ENCODE assay signal across 8 cellular contexts in the genomic region with DNA sequence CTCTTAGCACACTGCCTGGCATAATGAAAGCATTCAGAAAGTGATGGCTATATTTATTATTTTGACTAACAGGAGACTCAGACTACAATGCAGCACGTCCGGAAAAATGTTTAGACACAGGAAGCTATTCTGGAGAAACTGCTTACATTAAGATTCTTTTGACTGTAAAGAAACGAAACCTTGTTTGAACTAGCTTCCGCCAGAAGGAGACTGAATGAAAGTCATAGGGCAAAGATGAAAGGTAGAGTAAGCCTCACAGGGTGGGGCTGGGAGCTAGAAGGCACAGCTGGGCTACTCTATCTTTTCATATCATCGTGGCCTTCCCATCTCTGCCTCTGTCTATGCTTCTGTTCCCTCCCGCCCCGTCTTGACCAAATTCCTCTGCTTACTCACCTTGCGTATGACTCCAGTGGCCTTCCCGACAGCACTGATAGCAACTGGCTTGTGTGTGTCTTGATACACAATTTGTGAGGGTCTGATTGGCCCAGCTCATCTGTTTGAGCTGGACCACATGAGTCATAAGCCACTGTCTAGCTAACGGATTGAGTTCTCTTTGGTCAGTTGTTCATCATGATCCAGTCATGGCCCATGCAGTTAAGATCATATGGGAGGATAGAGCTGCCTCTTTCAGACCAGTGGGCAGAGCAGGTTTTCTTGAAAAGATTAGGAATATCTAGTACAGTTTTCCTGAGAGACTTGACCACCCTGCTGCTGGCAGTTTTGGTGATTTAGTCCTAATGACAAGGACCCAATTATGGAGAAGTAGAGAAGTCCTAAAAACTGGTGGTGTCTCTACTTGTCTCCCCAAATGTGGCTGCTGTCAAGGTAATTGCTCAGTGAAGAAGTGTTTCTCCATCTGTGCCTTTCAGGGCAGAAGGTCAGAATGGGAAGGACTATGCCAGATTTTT.
DNase-seq lines count a peak whose midpoint lies in the region; ATAC-seq and TF ChIP-seq lines count a peak whose summit lies in the region.

No MANE protein-coding gene starts in this region.

- CTCF ChIA-PET in HCT116 (lab: Charles Lee): interaction anchor here (0.7 to 1.3 kb wide), 2 partner anchors 137 to 140 kb away, joined by 3 to 4 read pairs; no protein-coding TSS in a partner anchor
- CTCF ChIA-PET in activated CD4-positive, alpha-beta T cell treated with anti-CD3 and anti-CD28 coated beads for 36 hours (lab: Charles Lee): interaction anchor here (0.6 to 1.3 kb wide), 7 partner anchors 11 to 232 kb away, joined by 3 to 4 read pairs (median 3); no protein-coding TSS in a partner anchor

- peak overlapping the region; percentile 57 for H3K4me3 Mint-ChIP-seq in activated CD4-positive, alpha-beta T cell treated with anti-CD3 and anti-CD28 coated beads for 36 hours

- TSS peak; percentile 87 for BruUV-seq in HCT116 (replicated peaks; lab: Mats Ljungman, UMichigan)

- H3K9me3 Mint-ChIP-seq in activated CD4-positive, alpha-beta T cell treated with anti-CD3 and anti-CD28 coated beads for 36 hours (ENCODE audit: low read depth): peaks cover 1% of the 10 kb centered on the region

- H3K27ac ChIP-seq in HCT116 (ENCODE audit: low read depth, low read length): peak overlapping the region; percentile 48
- H3K27ac ChIP-seq in gastrocnemius medialis: peak overlapping the region in 3 of 4 donors; percentile 13 to 37 (median 28)

- TF ChIP-seq CTCF in HCT116 (IDR thresholded peaks at IDR 0.05 in 2 of 3, conservative IDR thresholded peaks at IDR 0.05 in 1 of 3; ENCODE audit: borderline replicate concordance in 1 of 3, insufficient read depth in 1 of 3, low read depth in 2 of 3, low read length in 2 of 3) (no peak), epithelial cell of esophagus (IDR thresholded peaks at IDR 0.05; ENCODE audit: insufficient read depth, low read depth, low read length, missing control alignments) (no peak), gastrocnemius medialis (IDR thresholded peaks at IDR 0.05 in 4 of 5, conservative IDR thresholded peaks at IDR 0.05 in 1 of 5) (no peak)

- DNase-seq in HCT116 (ENCODE audit: low read depth, low spot score) (peak; percentile 91), epithelial cell of esophagus (ENCODE audit: low read depth) (peak; percentile 92), gastrocnemius medialis (no peak), DMS79 treated with DMSO at 0.1 percent for 48 hours (lab: John Stamatoyannopoulos, UW) (no peak), G401 (ENCODE audit: low spot score) (no peak), head of caudate nucleus (no peak), NCI-H526 treated with DMSO at 0.1 percent for 48 hours (lab: John Stamatoyannopoulos, UW) (no peak)
- DNase-seq in activated CD4-positive, alpha-beta T cell treated with anti-CD3 and anti-CD28 coated beads for 36 hours: peak; percentile 66

- POLR2A ChIA-PET in HCT116 (lab: Charles Lee): interaction anchor here (0.9 to 2.1 kb wide), 14 partner anchors 8 to 156 kb away, joined by 3 to 11 read pairs (median 3); no protein-coding TSS in a partner anchor
- POLR2A ChIA-PET in activated CD4-positive, alpha-beta T cell treated with anti-CD3 and anti-CD28 coated beads for 36 hours (lab: Charles Lee): interaction anchor here (0.5 to 1.8 kb wide), 9 partner anchors 15 to 832 kb away, joined by 3 to 8 read pairs (median 5); a partner anchor contains a TSS

- H3K9ac ChIP-seq in HCT116 (ENCODE audit: low read length): peak overlapping the region; percentile 39

- H3K4me2 ChIP-seq in HCT116 (ENCODE audit: low read length): peak overlapping the region; percentile 73

- H3K27me3 Mint-ChIP-seq in activated CD4-positive, alpha-beta T cell treated with anti-CD3 and anti-CD28 coated beads for 36 hours: no peaks in the 10 kb centered on the region

- H3K4me3 ChIP-seq in HCT116 (replicated peaks in 1 of 2; ENCODE audit: low read depth in 1 of 2, low read length in 2 of 2) (peak overlapping the region; percentile 41 to 46), epithelial cell of esophagus (ENCODE audit: low read length) (no peak overlapping the region), gastrocnemius medialis (no peak overlapping the region)

- in situ Hi-C loops in gastrocnemius medialis (cut with MboI; ENCODE audit: low sequenced_read_pairs in 4 of 4): no loop called here
- in situ Hi-C loops in G401 (cut with HindIII; ENCODE audit: low sequenced_read_pairs): no loop called here

- RAD21 ChIA-PET in HCT116 (lab: Charles Lee; ENCODE audit: low non-redundant PET in 1 of 2, low total read pairs in 2 of 2, uncharacterized antibody in 2 of 2, unreplicated experiment in 2 of 2): interaction anchor here in 1 of 2 experiments (1.4 kb wide), 1 partner anchor 140 kb away, joined by 4 read pairs; no protein-coding TSS in a partner anchor

- peaks cover 38 to 50% of the 10 kb centered on the region in 2 experiments for H3K4me1 ChIP-seq in HCT116 (ENCODE audit: control insufficient read depth in 1 of 2, insufficient read depth in 2 of 2, low read length in 2 of 2)
- peaks cover 18 to 38% of the 10 kb centered on the region in 2 donors for H3K4me1 ChIP-seq in gastrocnemius medialis

- H3K4me1 Mint-ChIP-seq in activated CD4-positive, alpha-beta T cell treated with anti-CD3 and anti-CD28 coated beads for 36 hours: peaks cover 43% of the 10 kb centered on the region

- H4K20me1 ChIP-seq in HCT116 (ENCODE audit: insufficient read depth): no peaks in the 10 kb centered on the region

- H3K36me3 ChIP-seq in HCT116 (ENCODE audit: control insufficient read depth in 1 of 2, insufficient read depth in 2 of 2, low read length in 2 of 2) (no peaks in the 10 kb centered on the region), gastrocnemius medialis (no peaks in the 10 kb centered on the region)

- ATAC-seq in HCT116 (peak; percentile 95), gastrocnemius medialis (no peak)
- peak; percentile 89 for ATAC-seq in activated CD4-positive, alpha-beta T cell treated with anti-CD3 and anti-CD28 coated beads for 36 hours

- TF ChIP-seq RAD21 in HCT116 (IDR thresholded peaks at IDR 0.05; ENCODE audit: low read depth): 0 out of 2 replicates have a peak, but pooled peaks have one; percentile 8

- intact Hi-C loops in HCT116 (cut with micrococcal nuclease): no loop called here
- intact Hi-C loops in activated CD4-positive, alpha-beta T cell treated with anti-CD3 and anti-CD28 coated beads for 36 hours (cut with DNase I, micrococcal nuclease): loop anchor here (1.0 to 2.0 kb wide), 5 partner anchors 25 to 153 kb away; a partner anchor contains a TSS
- intact Hi-C loops in gastrocnemius medialis (cut with DNase I; ENCODE audit: low total_unique reads): no loop called here
- intact Hi-C loops in head of caudate nucleus (cut with DNase I): no loop called here

- H3K36me3 Mint-ChIP-seq in activated CD4-positive, alpha-beta T cell treated with anti-CD3 and anti-CD28 coated beads for 36 hours (ENCODE audit: low read depth): no peaks in the 10 kb centered on the region

- H2AFZ ChIP-seq in HCT116 (ENCODE audit: low read depth, low read length, poor library complexity, severe bottlenecking): no peak overlapping the region

- H3K27me3 ChIP-seq in HCT116 (ENCODE audit: insufficient read depth, low read length) (no peaks in the 10 kb centered on the region), gastrocnemius medialis (no peaks in the 10 kb centered on the region)

- no peaks in the 10 kb centered on the region for H3K9me2 ChIP-seq in HCT116 (ENCODE audit: insufficient read depth)

- H3K79me2 ChIP-seq in HCT116 (ENCODE audit: insufficient read depth, low read length): 0 out of 2 replicates have a peak, but pooled peaks cover 3% of the 10 kb centered on the region

- H3K27ac Mint-ChIP-seq in activated CD4-positive, alpha-beta T cell treated with anti-CD3 and anti-CD28 coated beads for 36 hours: peak overlapping the region; percentile 91

- H3K9me3 ChIP-seq in HCT116 (ENCODE audit: control insufficient read depth in 1 of 2, insufficient read depth in 1 of 2, low read depth in 1 of 2, low read length in 2 of 2) (no peaks in the 10 kb centered on the region), gastrocnemius medialis (no peaks in the 10 kb centered on the region)

- TF ChIP-seq POLR2A in HCT116 (IDR thresholded peaks at IDR 0.05; ENCODE audit: borderline replicate concordance, extremely low read depth, insufficient read depth, insufficient read length): no peak
- TF ChIP-seq POLR2A in gastrocnemius medialis (IDR thresholded peaks at IDR 0.05): no peak

TF ChIP-seq in HCT116, 20 proteins besides CTCF, POLR2A, EP300 and RAD21 (continues in another document):
- TF ChIP-seq ZFX (IDR thresholded peaks at IDR 0.05) (no peak), JUND (IDR thresholded peaks at IDR 0.05) (peak; percentile 73), TCF7L2 (IDR thresholded peaks at IDR 0.05; ENCODE audit: borderline replicate concordance, extremely low read depth, insufficient read depth, insufficient read length) (peak; percentile 91), SP1 (IDR thresholded peaks at IDR 0.05; ENCODE audit: low read depth) (peak; percentile 72), CEBPB (IDR thresholded peaks at IDR 0.05; ENCODE audit: low read depth) (no peak), YY1 (IDR thresholded peaks at IDR 0.05; ENCODE audit: extremely low read depth, insufficient replicate concordance, low read depth, low read length) (no peak), SIN3A (IDR thresholded peaks at IDR 0.05; ENCODE audit: low read depth) (peak; percentile 68), CBX3 (IDR thresholded peaks at IDR 0.05; ENCODE audit: low read depth) (peak; percentile 73; the same call in 1 of the 2 replicates), FOSL1 (IDR thresholded peaks at IDR 0.05; ENCODE audit: low read depth) (peak; percentile 86), EZH2phosphoT487 (IDR thresholded peaks at IDR 0.05; ENCODE audit: borderline replicate concordance) (no peak), ELF1 (IDR thresholded peaks at IDR 0.05; ENCODE audit: borderline replicate concordance, low read depth) (no peak), EGR1 (IDR thresholded peaks at IDR 0.05; ENCODE audit: low read depth) (no peak)
- TF ChIP-seq, protein P1, sequence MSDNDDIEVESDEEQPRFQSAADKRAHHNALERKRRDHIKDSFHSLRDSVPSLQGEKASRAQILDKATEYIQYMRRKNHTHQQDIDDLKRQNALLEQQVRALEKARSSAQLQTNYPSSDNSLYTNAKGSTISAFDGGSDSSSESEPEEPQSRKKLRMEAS (IDR thresholded peaks at IDR 0.05): peak; percentile 56; the same call in 1 of the 2 replicates

Comparison
In these comparisons a context has a peak if more than half of its experiments do, and no peak if none do; other contexts are left out.
1. ATAC-seq: peak in HCT116 (single experiment) and activated CD4-positive, alpha-beta T cell treated with anti-CD3 and anti-CD28 coated beads for 36 hours (single experiment); none in gastrocnemius medialis (0 of 2).
2. DNase-seq: peak in HCT116 (single experiment), activated CD4-positive, alpha-beta T cell treated with anti-CD3 and anti-CD28 coated beads for 36 hours (single experiment) and epithelial cell of esophagus (single experiment); none in gastrocnemius medialis (0 of 2), DMS79 treated with DMSO at 0.1 percent for 48 hours (single experiment), G401 (single experiment), head of caudate nucleus (0 of 42) and NCI-H526 treated with DMSO at 0.1 percent for 48 hours (single experiment).
3. H3K4me3 ChIP-seq: peak in HCT116 (2 of 2); none in epithelial cell of esophagus (single experiment) and gastrocnemius medialis (0 of 4).
4. intact Hi-C loops: an anchor here in activated CD4-positive, alpha-beta T cell treated with anti-CD3 and anti-CD28 coated beads for 36 hours (1.0 to 2.0 kb wide); none called in HCT116, gastrocnemius medialis and head of caudate nucleus.